ENCODE assay signal across 8 cellular contexts in the genomic region with DNA sequence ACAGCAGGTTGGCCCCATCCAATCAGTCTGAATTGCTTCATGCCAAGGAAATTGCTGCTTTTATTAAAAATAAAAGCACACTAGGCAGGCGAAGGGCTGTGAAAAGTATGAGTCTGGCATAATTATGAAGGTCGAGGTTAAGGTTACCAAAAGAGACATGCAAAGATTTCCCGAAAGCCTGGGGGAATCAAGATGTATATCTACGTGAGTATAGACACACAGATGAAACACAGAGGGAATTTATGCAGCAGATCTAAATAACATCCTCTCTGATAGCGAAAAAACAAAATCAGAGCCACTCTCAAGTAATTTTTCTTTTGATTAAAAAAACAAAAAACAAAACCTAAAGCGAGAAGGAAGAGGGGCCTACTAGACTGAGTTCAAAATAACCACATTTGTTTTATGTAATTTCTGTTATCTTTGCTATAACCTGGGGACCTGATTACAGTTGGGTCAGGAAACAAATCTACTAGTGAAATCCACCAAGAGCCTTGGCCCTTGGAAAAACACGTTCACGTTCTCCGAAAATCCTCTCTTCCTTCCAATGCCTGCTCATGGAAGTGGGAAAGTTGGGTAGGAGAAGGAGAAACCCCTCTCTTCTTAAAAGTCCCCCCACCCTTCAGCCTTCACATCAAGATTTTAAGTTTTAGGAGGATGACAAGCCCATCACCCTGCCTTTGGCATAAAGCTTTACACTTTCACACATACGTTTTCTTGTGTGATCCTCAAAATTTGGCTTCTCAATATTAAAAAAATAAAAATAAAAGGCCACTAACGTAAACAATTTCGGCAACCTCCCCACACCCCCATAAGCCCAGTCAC. TPM values are rescaled to one million over a fixed set of nuclear protein-coding genes. Genes with fewer than 3 reads are reported as not detected.
DNase-seq lines count a peak whose midpoint lies in the region; ATAC-seq lines count a peak whose summit lies in the region.

No MANE protein-coding gene starts in this region.

- no peak for ATAC-seq in activated naive CD4-positive, alpha-beta T cell treated with anti-CD3 and anti-CD28 coated beads, Interleukin-2, amount 50 U/mL, for 72 hours
- no peak for ATAC-seq in stimulated activated memory B cell treated with anti-CD40 and anti-IgM and Interleukin-4, amounts not matched to agents 10 μg/mL and 1 μg/mL and 100 μg/mL, for 72 hours
- ATAC-seq in HG03432 (IDR thresholded peaks at IDR 0.05; ENCODE audit: unreplicated experiment) (no peak), HG03175 (IDR thresholded peaks at IDR 0.05; ENCODE audit: unreplicated experiment) (no peak)

- H3K4me1 Mint-ChIP-seq in stimulated activated memory B cell treated with anti-CD40 and anti-IgM and Interleukin-4, amounts not matched to agents 10 μg/mL and 1 μg/mL and 100 μg/mL, for 72 hours: peaks cover 21% of the 10 kb centered on the region

- H3K36me3 Mint-ChIP-seq in activated naive CD4-positive, alpha-beta T cell treated with anti-CD3 and anti-CD28 coated beads, Interleukin-2, amount 50 U/mL, for 72 hours: peaks cover 46 to 56% of the 10 kb centered on the region in 2 donors
- no peaks in the 10 kb centered on the region for H3K36me3 Mint-ChIP-seq in stimulated activated memory B cell treated with anti-CD40 and anti-IgM and Interleukin-4, amounts not matched to agents 10 μg/mL and 1 μg/mL and 100 μg/mL, for 72 hours

- H3K4me1 ChIP-seq in HUES48 (ENCODE audit: control insufficient read depth, insufficient read depth, low read length): peaks cover 34% of the 10 kb centered on the region
- H3K4me1 ChIP-seq in iPS-20b (ENCODE audit: insufficient read depth, low read length): peaks cover 26% of the 10 kb centered on the region

- no peaks in the 10 kb centered on the region for H3K9me3 ChIP-seq in HUES48 (ENCODE audit: control insufficient read depth, insufficient read depth, low read length)
- H3K9me3 ChIP-seq in iPS-20b (ENCODE audit: insufficient read depth, low read depth, low read length): no peaks in the 10 kb centered on the region

- H3K27ac Mint-ChIP-seq in activated naive CD4-positive, alpha-beta T cell treated with anti-CD3 and anti-CD28 coated beads, Interleukin-2, amount 50 U/mL, for 72 hours: peak overlapping the region; percentile 97 to 98
- no peak overlapping the region for H3K27ac Mint-ChIP-seq in stimulated activated memory B cell treated with anti-CD40 and anti-IgM and Interleukin-4, amounts not matched to agents 10 μg/mL and 1 μg/mL and 100 μg/mL, for 72 hours

- peak overlapping the region; percentile 100 for H3K4me3 ChIP-seq in HUES48 (ENCODE audit: low read depth, low read length)
- H3K4me3 ChIP-seq in iPS-20b (ENCODE audit: low read length): peak overlapping the region; percentile 97

- no peaks in the 10 kb centered on the region for H3K27me3 ChIP-seq in HUES48 (ENCODE audit: control insufficient read depth, insufficient read depth, low read length)
- H3K27me3 ChIP-seq in iPS-20b (ENCODE audit: insufficient read depth, low read length): peaks cover 13% of the 10 kb centered on the region; the same call in 1 of the 2 replicates

- H3K27ac ChIP-seq in HUES48 (ENCODE audit: low read depth, low read length) (peak overlapping the region; percentile 43), iPS-20b (ENCODE audit: low read length) (no peak overlapping the region)

- H3K36me3 ChIP-seq in HUES48 (ENCODE audit: control insufficient read depth, insufficient read depth, low read length): no peaks in the 10 kb centered on the region
- no peaks in the 10 kb centered on the region; the same call in 1 of the 2 replicates for H3K36me3 ChIP-seq in iPS-20b (ENCODE audit: insufficient read depth, low read depth, low read length)

- H3K27me3 Mint-ChIP-seq in stimulated activated memory B cell treated with anti-CD40 and anti-IgM and Interleukin-4, amounts not matched to agents 10 μg/mL and 1 μg/mL and 100 μg/mL, for 72 hours: peaks cover 77% of the 10 kb centered on the region

- H3K9me3 Mint-ChIP-seq in activated naive CD4-positive, alpha-beta T cell treated with anti-CD3 and anti-CD28 coated beads, Interleukin-2, amount 50 U/mL, for 72 hours: peaks cover 0 to 3% of the 10 kb centered on the region in 2 donors
- no peaks in the 10 kb centered on the region for H3K9me3 Mint-ChIP-seq in stimulated activated memory B cell treated with anti-CD40 and anti-IgM and Interleukin-4, amounts not matched to agents 10 μg/mL and 1 μg/mL and 100 μg/mL, for 72 hours

- DNase-seq in activated naive CD4-positive, alpha-beta T cell treated with anti-CD3 and anti-CD28 coated beads, Interleukin-2, amount 50 U/mL, for 72 hours (ENCODE audit: low spot score in 2 of 2): no peak
- DNase-seq in SIG-M5 treated with dmso at 0.1 percent for 504 hours (lab: John Stamatoyannopoulos, UW; ENCODE audit: unreplicated experiment): no peak
- DNase-seq in NCI-H69 (lab: John Stamatoyannopoulos, UW): no peak

- H3K9ac ChIP-seq in HUES48 (ENCODE audit: low read depth, low read length) (peak overlapping the region; percentile 56; the same call in 1 of the 2 replicates), iPS-20b (ENCODE audit: low read depth, low read length) (peak overlapping the region; percentile 88)

- H3K4me3 Mint-ChIP-seq in stimulated activated memory B cell treated with anti-CD40 and anti-IgM and Interleukin-4, amounts not matched to agents 10 μg/mL and 1 μg/mL and 100 μg/mL, for 72 hours: peak overlapping the region; percentile 88

RNA-seq across cellular contexts. Expression of a gene that starts 1.4 kb away (rescaled TPM):
- total RNA-seq in activated naive CD4-positive, alpha-beta T cell treated with anti-CD3 and anti-CD28 coated beads, Interleukin-2, amount 50 U/mL, for 72 hours: 100 to 1,000 TPM; 129 to 137 TPM
